23 cellular contexts compared by ENCODE assay signal in the genomic region with DNA sequence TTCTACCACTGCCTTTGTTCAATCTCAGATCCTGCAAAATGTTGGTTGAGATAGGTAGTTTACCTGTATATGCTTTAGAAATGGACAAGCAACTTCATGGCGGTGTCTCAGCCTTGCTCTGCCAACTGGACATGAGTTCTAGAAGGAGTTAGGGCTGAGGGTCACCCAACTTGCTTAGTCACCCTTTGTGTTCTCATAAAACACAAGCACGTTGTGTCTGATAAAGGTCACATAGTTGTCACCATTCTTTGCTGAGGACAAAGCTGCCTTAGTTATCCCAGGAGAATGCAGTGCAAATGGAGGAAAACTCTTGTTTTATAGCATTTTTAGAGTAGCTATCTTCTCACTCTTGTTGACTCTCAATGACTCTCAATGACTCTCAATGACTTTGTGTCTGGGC.
"Had no signal": no experiment of that assay in that cellular context is flagged by ENCODE, and none has a peak within 500 bp of the region (broad histone marks: within the 10 kb centered on the region; RNA-seq: fewer than 3 reads in every experiment).

No MANE protein-coding gene starts in this region.

- H3K27me3 Mint-ChIP-seq: dendritic cell treated with granulocyte-macrophage colony-stimulating factor and Interleukin-4, amounts not matched to agents 40 ng/mL and 50 ng/mL, for 4 days; naive B cell had no signal

- H3K9me3 Mint-ChIP-seq: activated naive CD8-positive, alpha-beta T cell treated with anti-CD3 and anti-CD28 coated beads, Interleukin-2, amount 50 U/mL, for 24 hours; activated T-helper 1 cell treated with anti-CD3 and anti-CD28 coated beads, Interleukin-12 subunit alpha, Interleukin-12 subunit beta, Interleukin-2, Interleukin-4 antibody, amounts not matched to agents 30 ng/mL and 10 ng/mL and 1 ng/mL, durations not matched to agents 14 hours and 24 hours and 36 hours; neural progenitor cell had no signal

- H3K36me3 Mint-ChIP-seq: neural progenitor cell, T-cell had no signal

- H3K4me3 Mint-ChIP-seq: activated CD8-positive, alpha-beta T cell treated with anti-CD3 and anti-CD28 coated beads, Interleukin-2, amount 10 ng/mL, durations not matched to agents 7 days and 5 days; activated naive CD8-positive, alpha-beta T cell treated with anti-CD3 and anti-CD28 coated beads, Interleukin-2, amount 50 U/mL, for 24 hours; activated T-helper 1 cell treated with anti-CD3 and anti-CD28 coated beads, Interleukin-12 subunit alpha, Interleukin-12 subunit beta, Interleukin-2, Interleukin-4 antibody, amounts not matched to agents 30 ng/mL and 10 ng/mL and 1 ng/mL, durations not matched to agents 14 hours and 24 hours and 36 hours; dendritic cell treated with granulocyte-macrophage colony-stimulating factor and Interleukin-4, amounts not matched to agents 40 ng/mL and 50 ng/mL, for 4 days; naive B cell; neural progenitor cell; stimulated activated naive CD8-positive, alpha-beta T cell treated with anti-CD3 and anti-CD28 coated beads, Interleukin-15, Interleukin-2, amounts not matched to agents 100 ng/mL and 50 ng/mL, for 24 hours; T-cell; T-helper 2 cell treated with Interferon-gamma antibody and Interleukin-4, amounts not matched to agents 5 μg/mL and 100 μg/mL, for 36 hours had no signal

- ATAC-seq: activated CD8-positive, alpha-beta T cell treated with anti-CD3 and anti-CD28 coated beads, Interleukin-2, amount 10 ng/mL, durations not matched to agents 7 days and 5 days; activated naive CD8-positive, alpha-beta T cell treated with anti-CD3 and anti-CD28 coated beads, Interleukin-2, amount 50 U/mL, for 24 hours; body of pancreas; foreskin keratinocyte; left colon; T-cell had no signal

- H3K4me1 Mint-ChIP-seq: activated naive CD8-positive, alpha-beta T cell treated with anti-CD3 and anti-CD28 coated beads, Interleukin-2, amount 50 U/mL, for 24 hours; naive B cell; T-cell had no signal

- H3K27ac Mint-ChIP-seq: activated CD8-positive, alpha-beta T cell treated with anti-CD3 and anti-CD28 coated beads, Interleukin-2, amount 10 ng/mL, durations not matched to agents 7 days and 5 days; activated naive CD8-positive, alpha-beta T cell treated with anti-CD3 and anti-CD28 coated beads, Interleukin-2, amount 50 U/mL, for 24 hours; activated T-helper 1 cell treated with anti-CD3 and anti-CD28 coated beads, Interleukin-12 subunit alpha, Interleukin-12 subunit beta, Interleukin-2, Interleukin-4 antibody, amounts not matched to agents 30 ng/mL and 10 ng/mL and 1 ng/mL, durations not matched to agents 14 hours and 24 hours and 36 hours; dendritic cell treated with granulocyte-macrophage colony-stimulating factor and Interleukin-4, amounts not matched to agents 40 ng/mL and 50 ng/mL, for 4 days; naive B cell; neural progenitor cell; stimulated activated naive CD8-positive, alpha-beta T cell treated with anti-CD3 and anti-CD28 coated beads, Interleukin-15, Interleukin-2, amounts not matched to agents 100 ng/mL and 50 ng/mL, for 24 hours; T-cell; T-helper 2 cell treated with Interferon-gamma antibody and Interleukin-4, amounts not matched to agents 5 μg/mL and 100 μg/mL, for 36 hours had no signal

- DNase-seq: activated CD4-positive, alpha-beta T cell treated with anti-CD3 and anti-CD28 coated beads for 1 hour; activated CD4-positive, alpha-beta T cell treated with anti-CD3 and anti-CD28 coated beads, Interleukin-2, amount 50 U/mL, for 1 hour; activated CD8-positive, alpha-beta T cell treated with anti-CD3 and anti-CD28 coated beads, Interleukin-2, amount 10 ng/mL, durations not matched to agents 7 days and 5 days; activated gamma-delta T cell; activated naive CD4-positive, alpha-beta T cell treated with anti-CD3 and anti-CD28 coated beads, Interleukin-2, amount 50 U/mL, for 16 hours; activated naive CD8-positive, alpha-beta T cell treated with anti-CD3 and anti-CD28 coated beads, Interleukin-2, amount 50 U/mL, for 24 hours; body of pancreas; effector CD8-positive, alpha-beta T cell; erythroblast; foreskin keratinocyte; glutamatergic neuron; islet precursor cell; left colon; mesenchymal stem cell; naive B cell; stimulated activated CD4-positive, alpha-beta T cell treated with anti-CD3 and anti-CD28 coated beads, Interleukin-1b, Interleukin-23, amount 100 ng/mL, for 48 hours; T-cell; trophoblast cell had no signal
